Comparison of ENCODE assay signal across 20 cellular contexts in the genomic region with DNA sequence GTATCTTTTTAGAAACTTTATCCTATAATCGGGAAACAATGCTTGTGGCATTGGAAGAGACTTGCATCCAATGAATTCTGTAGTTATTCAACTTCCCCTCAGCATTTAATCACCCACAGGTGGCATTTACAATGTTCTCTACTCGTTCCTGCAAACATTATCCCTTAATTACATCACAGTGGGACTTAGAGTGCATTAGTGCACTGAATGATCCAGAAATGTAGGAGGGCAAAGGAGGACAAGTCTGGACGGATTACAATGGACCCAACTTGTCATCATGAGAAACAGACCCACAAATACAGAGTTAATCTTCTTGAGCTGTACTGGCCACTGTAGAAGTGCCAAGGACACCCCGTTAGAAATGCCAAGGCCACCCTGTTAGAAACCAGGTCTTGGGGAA.
DNase-seq lines count a peak whose midpoint lies in the region; ATAC-seq, FAIRE-seq and TF ChIP-seq lines count a peak whose summit lies in the region.
"Had no signal": no experiment of that assay in that cellular context is flagged by ENCODE, and none has a peak within 500 bp of the region (broad histone marks: within the 10 kb centered on the region; RNA-seq: fewer than 3 reads in every experiment).

No MANE protein-coding gene starts in this region.

- no peaks in the 10 kb centered on the region for H3K9me3 Mint-ChIP-seq in activated T-cell treated with anti-CD3 and anti-CD28 coated beads, Interleukin-2, amount 50 U/mL, for 24 hours
- no peaks in the 10 kb centered on the region for H3K9me3 Mint-ChIP-seq in activated T-cell treated with anti-CD3 and anti-CD28 coated beads, Interleukin-2, amount 50 U/mL, for 4 hours
- H3K9me3 Mint-ChIP-seq: CD4-positive, CD25-positive, alpha-beta regulatory T cell; H9 had no signal

- no peaks in the 10 kb centered on the region for H3K36me3 ChIP-seq in bronchial epithelial cell (ENCODE audit: control insufficient read depth, insufficient read depth, low read length)
- H3K36me3 ChIP-seq: BE2C had no signal

- no peak for FAIRE-seq in bronchial epithelial cell (lab: Jason Lieb, UNC)
- FAIRE-seq: GM19239 had no signal

- peaks cover 10% of the 10 kb centered on the region for H3K4me1 Mint-ChIP-seq in activated T-cell treated with anti-CD3 and anti-CD28 coated beads, Interleukin-2, amount 50 U/mL, for 24 hours (ENCODE audit: low read depth)
- H3K4me1 Mint-ChIP-seq in activated T-cell treated with anti-CD3 and anti-CD28 coated beads, Interleukin-2, amount 50 U/mL, for 4 hours (ENCODE audit: low read depth) = peaks cover 2% of the 10 kb centered on the region

- H3K27me3 Mint-ChIP-seq in activated T-cell treated with anti-CD3 and anti-CD28 coated beads, Interleukin-2, amount 50 U/mL, for 24 hours = no peaks in the 10 kb centered on the region
- no peaks in the 10 kb centered on the region for H3K27me3 Mint-ChIP-seq in activated T-cell treated with anti-CD3 and anti-CD28 coated beads, Interleukin-2, amount 50 U/mL, for 4 hours (ENCODE audit: low read depth)
- H3K27me3 Mint-ChIP-seq: CD4-positive, CD25-positive, alpha-beta regulatory T cell had no signal

- H3K27ac Mint-ChIP-seq in activated T-cell treated with anti-CD3 and anti-CD28 coated beads, Interleukin-2, amount 50 U/mL, for 24 hours = peak overlapping the region; percentile 35
- H3K27ac Mint-ChIP-seq: H9 had no signal

- H3K27me3 ChIP-seq in bronchial epithelial cell (ENCODE audit: control insufficient read depth, insufficient read depth, low read length) = no peaks in the 10 kb centered on the region

- H3K4me3 Mint-ChIP-seq in activated T-cell treated with anti-CD3 and anti-CD28 coated beads, Interleukin-2, amount 50 U/mL, for 24 hours = no peak overlapping the region
- no peak overlapping the region for H3K4me3 Mint-ChIP-seq in activated T-cell treated with anti-CD3 and anti-CD28 coated beads, Interleukin-2, amount 50 U/mL, for 4 hours
- H3K4me3 Mint-ChIP-seq: CD4-positive, CD25-positive, alpha-beta regulatory T cell; H9 had no signal

- H3K4me3 ChIP-seq in bronchial epithelial cell (ENCODE audit: low read depth, low read length) = no peak overlapping the region

- peaks cover 94% of the 10 kb centered on the region for H3K36me3 Mint-ChIP-seq in activated T-cell treated with anti-CD3 and anti-CD28 coated beads, Interleukin-2, amount 50 U/mL, for 24 hours (ENCODE audit: low read depth)
- peaks cover 36% of the 10 kb centered on the region for H3K36me3 Mint-ChIP-seq in activated T-cell treated with anti-CD3 and anti-CD28 coated beads, Interleukin-2, amount 50 U/mL, for 4 hours (ENCODE audit: insufficient read depth)

- TF ChIP-seq CTCF in bronchial epithelial cell (IDR thresholded peaks at IDR 0.05; ENCODE audit: insufficient read depth, low read length, severe bottlenecking) = no peak

- no peak for ATAC-seq in activated T-cell treated with anti-CD3 and anti-CD28 coated beads, Interleukin-2, amount 50 U/mL, for 4 hours
- ATAC-seq in GM18520 (IDR thresholded peaks at IDR 0.05; ENCODE audit: unreplicated experiment) = no peak

- DNase-seq in activated T-cell treated with anti-CD3 and anti-CD28 coated beads, Interleukin-2, amount 50 U/mL, for 24 hours = no peak
- DNase-seq in activated T-cell treated with anti-CD3 and anti-CD28 coated beads, Interleukin-2, amount 50 U/mL, for 4 hours = no peak
- DNase-seq in NCI-H524 treated with DMSO at 0.1 percent for 48 hours (lab: John Stamatoyannopoulos, UW) = peak; percentile 3
- DNase-seq in bronchial epithelial cell (ENCODE audit: low read depth) = peak; percentile 88
- DNase-seq in NCI-H510A treated with DMSO at 0.1 percent for 48 hours (lab: John Stamatoyannopoulos, UW) = no peak
- no peak for DNase-seq in NCI-H345 treated with DMSO at 0.1 percent for 48 hours (lab: John Stamatoyannopoulos, UW; ENCODE audit: unreplicated experiment)
- DNase-seq: BE2C; CD4-positive, CD25-positive, alpha-beta regulatory T cell; COR-L47; DMS153; GDM1; H9; NCI-H1436 treated with DMSO at 0.1 percent for 48 hours; NCI-H2081; NCI-H2227 treated with DMSO at 0.1 percent for 48 hours; NCI-H526 treated with DMSO at 0.1 percent for 48 hours; SHP77 treated with DMSO at 0.1 percent for 48 hours; SK-N-SH had no signal

Comparison
In these comparisons a context has a peak if more than half of its experiments do, and no peak if none do; other contexts are left out.
1. DNase-seq: peak in NCI-H524 treated with DMSO at 0.1 percent for 48 hours (single experiment) and bronchial epithelial cell (single experiment); none in activated T-cell treated with anti-CD3 and anti-CD28 coated beads, Interleukin-2, amount 50 U/mL, for 24 hours (single experiment), activated T-cell treated with anti-CD3 and anti-CD28 coated beads, Interleukin-2, amount 50 U/mL, for 4 hours (single experiment), NCI-H510A treated with DMSO at 0.1 percent for 48 hours (single experiment) and NCI-H345 treated with DMSO at 0.1 percent for 48 hours (single experiment).